In genomic region chr5:180494510-180495181, GRCh38 we compare ENCODE assay signal across 8 cellular contexts. TPM values are rescaled to one million over a fixed set of nuclear protein-coding genes. Genes with fewer than 3 reads are reported as not detected.
DNase-seq lines count a peak whose midpoint lies in the region; ATAC-seq and TF ChIP-seq lines count a peak whose summit lies in the region.

No MANE protein-coding gene starts in this region.

- H3K4me1 ChIP-seq in HEK293 (ENCODE audit: control insufficient read depth, insufficient read depth, low read length): peaks cover 11% of the 10 kb centered on the region; the same call in 1 of the 2 replicates
- peaks cover 20 to 22% of the 10 kb centered on the region in 2 experiments for H3K4me1 ChIP-seq in neutrophil (ENCODE audit: control insufficient read depth in 1 of 2, insufficient read depth in 1 of 2, low read depth in 1 of 2, low read length in 1 of 2)
- peaks cover 10 to 21% of the 10 kb centered on the region in 2 donors for H3K4me1 ChIP-seq in thoracic aorta (ENCODE audit: control insufficient read depth in 1 of 2, low read depth in 2 of 2)

- H3K4me3 ChIP-seq in HEK293 (ENCODE audit: low read depth, low read length): peak overlapping the region; percentile 99
- H3K4me3 ChIP-seq in neutrophil (ENCODE audit: low read depth in 1 of 2, low read length in 1 of 2): peak overlapping the region; percentile 85 to 87
- H3K4me3 ChIP-seq in thoracic aorta: peak overlapping the region; percentile 95

- CTCF ChIA-PET in HEK293 (lab: Yijun Ruan, JAX): interaction anchor here (0.6 kb wide), 1 partner anchor 10 kb away, joined by 3 read pairs; no protein-coding TSS in a partner anchor

- peak; percentile 39 for ATAC-seq in GM18505 (IDR thresholded peaks at IDR 0.05; ENCODE audit: unreplicated experiment)
- ATAC-seq in thoracic aorta (ENCODE audit: insufficient number of reproducible peaks, low FRiP score, low read depth): no peak

- H3K27ac ChIP-seq in HEK293 (ENCODE audit: extremely low read depth, low read depth, low read length): peak overlapping the region; percentile 92
- H3K27ac ChIP-seq in neutrophil: peak overlapping the region; percentile 92
- peak overlapping the region; percentile 78 to 89 for H3K27ac ChIP-seq in thoracic aorta

- H3K9me3 ChIP-seq in HEK293 (ENCODE audit: control insufficient read depth, insufficient read depth, low read depth, low read length) (no peaks in the 10 kb centered on the region), neutrophil (no peaks in the 10 kb centered on the region), thoracic aorta (no peaks in the 10 kb centered on the region)

- DNase-seq in NCI-H1092 (lab: John Stamatoyannopoulos, UW) (peak; percentile 29), germinal center (ENCODE audit: low spot score) (peak; percentile 67), thoracic aorta (ENCODE audit: low spot score) (no peak), NCI-H2107 treated with DMSO at 0.1 percent for 48 hours (lab: John Stamatoyannopoulos, UW; ENCODE audit: unreplicated experiment) (no peak)
- peak; percentile 80 for DNase-seq in activated effector memory CD4-positive, alpha-beta T cell treated with anti-CD3 and anti-CD28 coated beads, Interleukin-2, amount 50 U/mL, for 16 hours

- no peak for TF ChIP-seq POLR2A in GM18505 (IDR thresholded peaks at IDR 0.05; ENCODE audit: borderline replicate concordance, extremely low read depth, insufficient read depth, insufficient read length)

- POLR2A ChIA-PET in HEK293 (lab: Yijun Ruan, JAX): interaction anchor here (1.0 kb wide), 1 partner anchor 10 kb away, joined by 5 read pairs; no protein-coding TSS in a partner anchor

- TF ChIP-seq CTCF in HEK293 (tag by site-specific recombination; IDR thresholded peaks at IDR 0.05) (peak; percentile 69; the same call in 1 of the 2 replicates), neutrophil (IDR thresholded peaks at IDR 0.05) (no peak), thoracic aorta (IDR thresholded peaks at IDR 0.05) (no peak)

- H3K36me3 ChIP-seq in HEK293 (ENCODE audit: control insufficient read depth in 2 of 2, insufficient read depth in 1 of 2, low read length in 2 of 2) (peaks cover 10 to 22% of the 10 kb centered on the region in 2 experiments; a peak in 2 of 3 replicates), neutrophil (peaks cover 4% of the 10 kb centered on the region), thoracic aorta (no peaks in the 10 kb centered on the region)

- H3K27me3 ChIP-seq in neutrophil (no peaks in the 10 kb centered on the region), thoracic aorta (replicated peaks; ENCODE audit: insufficient read depth) (no peaks in the 10 kb centered on the region)

TF ChIP-seq in HEK293, 187 proteins besides CTCF, POLR2A, EP300 and RAD21:
- TF ChIP-seq KLF9 (tag by site-specific recombination; IDR thresholded peaks at IDR 0.05; ENCODE audit: low read depth) (0 out of 2 replicates have a peak, but pooled peaks have one; percentile 34), GLIS2 (tag by site-specific recombination; IDR thresholded peaks at IDR 0.05) (peak; percentile 61; the same call in 1 of the 2 replicates), KLF10 (tag by site-specific recombination; IDR thresholded peaks at IDR 0.05) (peak; percentile 77; the same call in 1 of the 2 replicates), ZBTB26 (tag by site-specific recombination; optimal IDR thresholded peaks at IDR 0.05) (peak; percentile 67), ZNF26 (tag by site-specific recombination; IDR thresholded peaks at IDR 0.05) (no peak), KLF8 (tag by site-specific recombination; IDR thresholded peaks at IDR 0.05) (peak; percentile 12; the same call in 1 of the 2 replicates), ZNF629 (tag by site-specific recombination; IDR thresholded peaks at IDR 0.05) (no peak), ZNF335 (tag by site-specific recombination; conservative IDR thresholded peaks at IDR 0.05) (0 out of 2 replicates have a peak, but pooled peaks have one; percentile 20), GLIS1 (tag by site-specific recombination; IDR thresholded peaks at IDR 0.05) (peak; percentile 27; the same call in 1 of the 2 replicates), SP3 (tag by site-specific recombination; IDR thresholded peaks at IDR 0.05) (0 out of 2 replicates have a peak, but pooled peaks have one; percentile 44), ZNF677 (tag by site-specific recombination; IDR thresholded peaks at IDR 0.05) (no peak), ZFHX2 (tag by site-specific recombination; conservative IDR thresholded peaks at IDR 0.05) (peak; percentile 47; the same call in 1 of the 2 replicates), SCRT2 (tag by site-specific recombination; IDR thresholded peaks at IDR 0.05) (no peak)

RNA-seq across cellular contexts. Expression of gene CNOT6, which starts 0.5 kb away (rescaled TPM):
- 10 to 100 TPM; 19.5 to 24.8 TPM for total RNA-seq in thoracic aorta

Comparison
In these comparisons a context has a peak if more than half of its experiments do, and no peak if none do; other contexts are left out.
1. DNase-seq: peak in NCI-H1092 (single experiment), activated effector memory CD4-positive, alpha-beta T cell treated with anti-CD3 and anti-CD28 coated beads, Interleukin-2, amount 50 U/mL, for 16 hours (single experiment) and germinal center (single experiment); none in thoracic aorta (single experiment) and NCI-H2107 treated with DMSO at 0.1 percent for 48 hours (single experiment).
2. Peak in every context shown above with its lines, with median percentiles within 50 percentile points of each other: H3K27ac ChIP-seq and H3K4me3 ChIP-seq.